Comparison of ENCODE assay signal across 25 cellular contexts in genomic region chr1:86905875-86906274, GRCh38.
"Had no signal": no experiment of that assay in that cellular context is flagged by ENCODE, and none has a peak within 500 bp of the region (broad histone marks: within the 10 kb centered on the region; RNA-seq: fewer than 3 reads in every experiment).

No MANE protein-coding gene starts in this region.

- DNase-seq: colonic mucosa; cortex of kidney; effector CD8-positive, alpha-beta T cell; effector memory CD8-positive, alpha-beta T cell; endodermal cell; foreskin keratinocyte; heart left ventricle; hypothalamus; immature natural killer cell; islet precursor cell; kidney; kidney glomerular epithelial cell; left colon; left ventricle myocardium superior; lower lobe of right lung; naive B cell; naive thymus-derived CD8-positive, alpha-beta T cell had no signal

- H3K27ac ChIP-seq: colonic mucosa, epithelial cell of prostate, esophagus muscularis mucosa, foreskin keratinocyte, gastroesophageal sphincter, heart left ventricle, hepatocyte, lower lobe of right lung had no signal

- ATAC-seq: effector memory CD8-positive, alpha-beta T cell; foreskin keratinocyte; gastroesophageal sphincter; heart left ventricle; left lobe of liver; left ventricle myocardium superior; lower lobe of right lung; naive thymus-derived CD8-positive, alpha-beta T cell had no signal

- H3K4me3 ChIP-seq: colonic mucosa, esophagus muscularis mucosa, gastroesophageal sphincter, heart left ventricle, hepatocyte, lower lobe of right lung, mucosa of descending colon had no signal

- H3K9me3 ChIP-seq: colonic mucosa, esophagus muscularis mucosa, gastroesophageal sphincter, heart left ventricle, lower lobe of right lung, mucosa of descending colon had no signal

- H3K4me1 ChIP-seq: foreskin keratinocyte had no signal

- H3K27me3 ChIP-seq: colonic mucosa, esophagus muscularis mucosa, foreskin keratinocyte, gastroesophageal sphincter, heart left ventricle, hepatocyte had no signal

- H2AFZ ChIP-seq: hepatocyte had no signal

- FAIRE-seq: endometrium, frontal cortex, kidney had no signal

- H3K4me2 ChIP-seq: hepatocyte had no signal
